In genomic region chr12:40168419-40168818, GRCh38 we compare ENCODE assay signal across 8 cellular contexts.
A peak's percentile ranks its signal among the peaks of the same experiment; 100 is the strongest.
DNase-seq lines count a peak whose midpoint lies in the region; ATAC-seq and TF ChIP-seq lines count a peak whose summit lies in the region.
"Not testable (repeated sequence)": the region's sequence is repeated elsewhere in the genome, so short reads cannot be mapped to it uniquely, and the experiment has no call there.

No MANE protein-coding gene starts in this region.

- H3K79me2 ChIP-seq in OCI-LY1 (ENCODE audit: insufficient read depth, low read length): not testable (repeated sequence)

- H3K36me3 Mint-ChIP-seq in memory B cell: not testable (repeated sequence)

- H3K4me3 ChIP-seq in OCI-LY1 (ENCODE audit: low read depth, low read length, poor library complexity, severe bottlenecking): not testable (repeated sequence)

- not testable (repeated sequence) for H3K27me3 ChIP-seq in OCI-LY1 (ENCODE audit: insufficient read depth, low read length)

- not testable (repeated sequence) for H3K9me3 ChIP-seq in OCI-LY1 (ENCODE audit: low read length)

- H3K4me3 Mint-ChIP-seq in memory B cell: peak overlapping the region; percentile 69

- H3K9ac ChIP-seq in OCI-LY1 (ENCODE audit: low read length): not testable (repeated sequence)

- H3K4me1 Mint-ChIP-seq in memory B cell: peaks cover 13% of the 10 kb centered on the region

- ATAC-seq in GM18498 (IDR thresholded peaks at IDR 0.05; ENCODE audit: unreplicated experiment): peak; percentile 42
- ATAC-seq in GM19043 (IDR thresholded peaks at IDR 0.05; ENCODE audit: low read depth, unreplicated experiment): peak; percentile 23
- peak; percentile 22 for ATAC-seq in GM21390 (IDR thresholded peaks at IDR 0.05; ENCODE audit: unreplicated experiment)
- peak; percentile 19 for ATAC-seq in HG02610 (IDR thresholded peaks at IDR 0.05; ENCODE audit: unreplicated experiment)
- ATAC-seq in HG02973 (IDR thresholded peaks at IDR 0.05; ENCODE audit: unreplicated experiment): peak; percentile 9
- peak; percentile 27 for ATAC-seq in HG03342 (IDR thresholded peaks at IDR 0.05; ENCODE audit: unreplicated experiment)
- peak; percentile 39 for ATAC-seq in memory B cell (ENCODE audit: low read depth)

- TF ChIP-seq CTCF in OCI-LY1 (IDR thresholded peaks at IDR 0.05; ENCODE audit: low read length): not testable (repeated sequence)

- H3K9me3 Mint-ChIP-seq in memory B cell: not testable (repeated sequence)

- H2AFZ ChIP-seq in OCI-LY1 (ENCODE audit: low read length): peak overlapping the region; percentile 100

- H3K9me2 ChIP-seq in OCI-LY1 (ENCODE audit: low read depth, low read length): not testable (repeated sequence)

- not testable (repeated sequence) for H4K20me1 ChIP-seq in OCI-LY1 (ENCODE audit: insufficient read depth, low read length)

- not testable (repeated sequence) for H3K27ac ChIP-seq in OCI-LY1 (ENCODE audit: low read depth, low read length, poor library complexity, severe bottlenecking)

- H3K4me1 ChIP-seq in OCI-LY1 (ENCODE audit: insufficient read depth, low read length, severe bottlenecking): not testable (repeated sequence)

- peak overlapping the region; percentile 41 for H3K4me2 ChIP-seq in OCI-LY1 (ENCODE audit: low read length)

- H3K27ac Mint-ChIP-seq in memory B cell: not testable (repeated sequence)

- H3F3A ChIP-seq in OCI-LY1 (ENCODE audit: insufficient read depth, low read length): not testable (repeated sequence)

- H3K27me3 Mint-ChIP-seq in memory B cell: not testable (repeated sequence)

- not testable (repeated sequence) for H3K36me3 ChIP-seq in OCI-LY1 (ENCODE audit: insufficient read depth, low read length)

- not testable (repeated sequence) for DNase-seq in memory B cell (ENCODE audit: low spot score in 2 of 2)
